In the genomic region with DNA sequence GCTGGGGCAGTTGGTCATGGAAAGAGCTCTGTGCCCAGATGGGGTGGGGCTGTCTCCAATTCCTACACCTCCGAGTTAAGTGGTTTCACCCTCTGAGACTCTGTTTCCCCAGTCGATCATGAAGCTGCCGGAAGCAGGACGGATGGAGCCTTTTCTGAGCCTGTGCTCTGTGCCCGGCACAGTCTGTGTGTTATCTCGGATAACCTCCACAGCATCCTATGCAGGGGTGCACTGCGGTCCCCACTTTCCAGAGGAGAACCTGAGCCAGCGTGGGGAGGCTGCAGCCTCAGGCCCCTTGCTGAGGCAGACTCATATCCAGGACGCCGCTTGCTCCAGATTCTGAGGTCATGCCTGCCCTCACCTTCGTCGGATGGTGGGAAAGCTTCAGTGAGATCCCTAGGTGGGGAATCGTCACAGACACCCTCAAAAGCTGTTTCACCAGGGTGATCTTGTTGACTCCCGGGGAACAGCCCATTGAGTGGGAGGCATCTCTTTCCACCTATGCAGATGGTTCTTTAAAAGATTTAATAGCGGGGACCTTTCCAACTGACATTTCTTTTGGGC, we compare ENCODE assay signal across 15 cellular contexts. TPM values are rescaled to one million over a fixed set of nuclear protein-coding genes. Genes with fewer than 3 reads are reported as not detected.
"Had no signal": no experiment of that assay in that cellular context is flagged by ENCODE, and none has a peak within 500 bp of the region (broad histone marks: within the 10 kb centered on the region; RNA-seq: fewer than 3 reads in every experiment).

No MANE protein-coding gene starts in this region.

- H3K36me3 Mint-ChIP-seq: activated naive CD4-positive, alpha-beta T cell treated with anti-CD3 and anti-CD28 coated beads, Interleukin-2, amount 50 U/mL, for 72 hours; immature natural killer cell; stimulated activated naive B cell treated with anti-CD40 and anti-IgM and Interleukin-4, amounts not matched to agents 10 μg/mL and 1 μg/mL and 100 μg/mL, for 72 hours had no signal

- ATAC-seq: activated CD4-positive, alpha-beta T cell treated with anti-CD3 and anti-CD28 coated beads for 36 hours; activated naive CD4-positive, alpha-beta T cell treated with anti-CD3 and anti-CD28 coated beads, Interleukin-2, amount 50 U/mL, for 72 hours; esophagus mucosa; left colon; pancreas; stimulated activated naive B cell treated with anti-CD40 and anti-IgM and Interleukin-4, amounts not matched to agents 10 μg/mL and 1 μg/mL and 100 μg/mL, for 72 hours had no signal

- H3K27me3 ChIP-seq: pancreas had no signal

- H3K4me1 Mint-ChIP-seq: activated CD4-positive, alpha-beta memory T cell treated with anti-CD3 and anti-CD28 coated beads, Interleukin-2, amount 10 ng/mL, durations not matched to agents 7 days and 5 days; activated CD4-positive, alpha-beta T cell treated with anti-CD3 and anti-CD28 coated beads for 36 hours; immature natural killer cell had no signal

- H3K4me3 Mint-ChIP-seq: activated CD4-positive, alpha-beta memory T cell treated with anti-CD3 and anti-CD28 coated beads, Interleukin-2, amount 10 ng/mL, durations not matched to agents 7 days and 5 days; activated CD4-positive, alpha-beta T cell treated with anti-CD3 and anti-CD28 coated beads for 36 hours; immature natural killer cell; nephron progenitor cell; stimulated activated naive B cell treated with anti-CD40 and anti-IgM and Interleukin-4, amounts not matched to agents 10 μg/mL and 1 μg/mL and 100 μg/mL, for 72 hours; T-helper 2 cell treated with Interferon-gamma antibody and Interleukin-4, amounts not matched to agents 5 μg/mL and 100 μg/mL, for 36 hours had no signal

- H3K9me3 Mint-ChIP-seq: activated CD4-positive, alpha-beta memory T cell treated with anti-CD3 and anti-CD28 coated beads, Interleukin-2, amount 10 ng/mL, durations not matched to agents 7 days and 5 days; activated naive CD4-positive, alpha-beta T cell treated with anti-CD3 and anti-CD28 coated beads, Interleukin-2, amount 50 U/mL, for 72 hours; immature natural killer cell; nephron progenitor cell; stimulated activated naive B cell treated with anti-CD40 and anti-IgM and Interleukin-4, amounts not matched to agents 10 μg/mL and 1 μg/mL and 100 μg/mL, for 72 hours; T-helper 2 cell treated with Interferon-gamma antibody and Interleukin-4, amounts not matched to agents 5 μg/mL and 100 μg/mL, for 36 hours had no signal

- H3K27ac Mint-ChIP-seq: activated CD4-positive, alpha-beta memory T cell treated with anti-CD3 and anti-CD28 coated beads, Interleukin-2, amount 10 ng/mL, durations not matched to agents 7 days and 5 days; activated CD4-positive, alpha-beta T cell treated with anti-CD3 and anti-CD28 coated beads for 36 hours; activated naive CD4-positive, alpha-beta T cell treated with anti-CD3 and anti-CD28 coated beads, Interleukin-2, amount 50 U/mL, for 72 hours; immature natural killer cell; nephron progenitor cell; stimulated activated naive B cell treated with anti-CD40 and anti-IgM and Interleukin-4, amounts not matched to agents 10 μg/mL and 1 μg/mL and 100 μg/mL, for 72 hours; T-helper 2 cell treated with Interferon-gamma antibody and Interleukin-4, amounts not matched to agents 5 μg/mL and 100 μg/mL, for 36 hours had no signal

- H3K4me1 ChIP-seq: pancreas had no signal

- H3K36me3 ChIP-seq: pancreas had no signal

- H3K27ac ChIP-seq: pancreas, VCaP had no signal

- H3K9me3 ChIP-seq: pancreas had no signal

- DNase-seq: activated CD4-positive, alpha-beta memory T cell treated with anti-CD3 and anti-CD28 coated beads, Interleukin-2, amount 10 ng/mL, durations not matched to agents 7 days and 5 days; activated CD4-positive, alpha-beta T cell treated with anti-CD3 and anti-CD28 coated beads for 36 hours; activated CD8-positive, alpha-beta memory T cell treated with anti-CD3 and anti-CD28 coated beads, Interleukin-2, amount 50 U/mL, for 48 hours; anterior cingulate cortex; immature natural killer cell; SIG-M5; stimulated activated CD4-positive, alpha-beta T cell treated with anti-CD3 and anti-CD28 coated beads, Interleukin-1b, Interleukin-23, amount 100 ng/mL, for 48 hours; stimulated activated naive B cell treated with anti-CD40 and anti-IgM and Interleukin-4, amounts not matched to agents 10 μg/mL and 1 μg/mL and 100 μg/mL, for 72 hours had no signal

- H3K4me3 ChIP-seq: pancreas had no signal

RNA-seq across cellular contexts. Expression of a gene that starts 6.9 kb away (rescaled TPM):
- polyA plus RNA-seq: immature natural killer cell had no signal
